In genomic region chr16:15602285-15603044, GRCh38 we compare ENCODE assay signal across 16 cellular contexts.
"Had no signal": no experiment of that assay in that cellular context is flagged by ENCODE, and none has a peak within 500 bp of the region (broad histone marks: within the 10 kb centered on the region; RNA-seq: fewer than 3 reads in every experiment).

No MANE protein-coding gene starts in this region.

- H3K27ac ChIP-seq: cardiac muscle cell, epithelial cell of prostate, hepatocyte, SK-N-MC, spleen, thyroid gland had no signal

- ATAC-seq: natural killer cell; stimulated activated naive B cell treated with anti-CD40 and anti-IgM and Interleukin-4, amounts not matched to agents 10 μg/mL and 1 μg/mL and 100 μg/mL, for 72 hours had no signal

- H3K4me1 ChIP-seq: thyroid gland had no signal

- H3K4me3 ChIP-seq: cardiac muscle cell, dorsolateral prefrontal cortex, hepatocyte, SK-N-MC, spleen, thyroid gland had no signal

- H3K4me1 Mint-ChIP-seq: activated B cell treated with CpG ODN at 0.5 μM for 24 hours had no signal

- DNase-seq: activated B cell treated with CpG ODN at 0.5 μM for 24 hours; activated naive CD4-positive, alpha-beta T cell treated with anti-CD3 and anti-CD28 coated beads, Interleukin-2, amount 50 U/mL, for 16 hours; amygdala; dorsolateral prefrontal cortex; foreskin fibroblast; mesenchymal stem cell; natural killer cell; spleen; stimulated activated CD4-positive, alpha-beta T cell treated with anti-CD3 and anti-CD28 coated beads, Interleukin-4, amount 100 ng/mL, for 4 hours; stimulated activated naive B cell treated with anti-CD40 and anti-IgM and Interleukin-4, amounts not matched to agents 10 μg/mL and 1 μg/mL and 100 μg/mL, for 72 hours; thyroid gland had no signal

- H3K9me3 ChIP-seq: spleen, thyroid gland had no signal

- H3K27me3 ChIP-seq: cardiac muscle cell, dorsolateral prefrontal cortex, hepatocyte, spleen, thyroid gland had no signal

- H3K27me3 Mint-ChIP-seq: activated B cell treated with CpG ODN at 0.5 μM for 24 hours; stimulated activated naive B cell treated with anti-CD40 and anti-IgM and Interleukin-4, amounts not matched to agents 10 μg/mL and 1 μg/mL and 100 μg/mL, for 72 hours had no signal

- H3K27ac Mint-ChIP-seq: activated T-helper 2 cell treated with anti-CD3 and anti-CD28 coated beads, Interferon-gamma antibody, Interleukin-2, Interleukin-4, amounts not matched to agents 10 μg/mL and 5 μg/mL and 100 μg/mL, durations not matched to agents 14 hours and 24 hours and 36 hours had no signal

- H3K9me3 Mint-ChIP-seq: activated B cell treated with CpG ODN at 0.5 μM for 24 hours; activated T-helper 2 cell treated with anti-CD3 and anti-CD28 coated beads, Interferon-gamma antibody, Interleukin-2, Interleukin-4, amounts not matched to agents 10 μg/mL and 5 μg/mL and 100 μg/mL, durations not matched to agents 14 hours and 24 hours and 36 hours; natural killer cell; stimulated activated naive B cell treated with anti-CD40 and anti-IgM and Interleukin-4, amounts not matched to agents 10 μg/mL and 1 μg/mL and 100 μg/mL, for 72 hours had no signal

- H3K4me3 Mint-ChIP-seq: activated B cell treated with CpG ODN at 0.5 μM for 24 hours; natural killer cell; stimulated activated naive B cell treated with anti-CD40 and anti-IgM and Interleukin-4, amounts not matched to agents 10 μg/mL and 1 μg/mL and 100 μg/mL, for 72 hours had no signal
